Comparison of ENCODE assay signal across 16 cellular contexts in genomic region chr5:7565559-7565958, GRCh38.
A peak's percentile ranks its signal among the peaks of the same experiment; 100 is the strongest.
DNase-seq lines count a peak whose midpoint lies in the region; ATAC-seq and TF ChIP-seq lines count a peak whose summit lies in the region.
"Had no signal": no experiment of that assay in that cellular context is flagged by ENCODE, and none has a peak within 500 bp of the region (broad histone marks: within the 10 kb centered on the region; RNA-seq: fewer than 3 reads in every experiment).

No MANE protein-coding gene starts in this region.

- no peak for TF ChIP-seq CTCF in left ventricle myocardium inferior (IDR thresholded peaks at IDR 0.05; ENCODE audit: borderline replicate concordance)

- intact Hi-C loops in left ventricle myocardium inferior (cut with micrococcal nuclease), result no loop called here

- H3K4me1 ChIP-seq in left ventricle myocardium inferior, result no peaks in the 10 kb centered on the region
- H3K4me1 ChIP-seq: A549, BLaER1, HAP-1 had no signal

- H3K9me3 ChIP-seq in left ventricle myocardium inferior (replicated peaks), result no peaks in the 10 kb centered on the region
- H3K9me3 ChIP-seq: A549, BLaER1, HAP-1 had no signal

- H3K36me3 ChIP-seq in left ventricle myocardium inferior, result no peaks in the 10 kb centered on the region
- H3K36me3 ChIP-seq: BLaER1, HAP-1 had no signal

- H3K27me3 ChIP-seq in left ventricle myocardium inferior (ENCODE audit: low read depth), result no peaks in the 10 kb centered on the region
- H3K27me3 ChIP-seq: BLaER1 had no signal

- H3K4me3 ChIP-seq in left ventricle myocardium inferior, result no peak overlapping the region
- H3K4me3 ChIP-seq: A549, BLaER1, HAP-1 had no signal

- H3K27ac ChIP-seq in left ventricle myocardium inferior (replicated peaks), result no peak overlapping the region
- H3K27ac ChIP-seq: 22Rv1, A549, BLaER1, HL-60 had no signal

- DNase-seq in NCI-H1694 treated with DMSO at 0.1 percent for 48 hours (lab: John Stamatoyannopoulos, UW), result peak; percentile 12
- no peak for DNase-seq in NCI-H1694 (lab: John Stamatoyannopoulos, UW)
- DNase-seq in NCI-H524 treated with DMSO at 0.1 percent for 48 hours (lab: John Stamatoyannopoulos, UW), result peak; percentile 55
- peak; percentile 76 for DNase-seq in cerebellum (ENCODE audit: low spot score)
- DNase-seq in NCI-H1092 (lab: John Stamatoyannopoulos, UW), result no peak
- DNase-seq in left ventricle myocardium inferior, result no peak
- DNase-seq: CD4-positive, alpha-beta memory T cell; DMS53; DND-41; EL had no signal

- ATAC-seq in HG03469 (IDR thresholded peaks at IDR 0.05; ENCODE audit: unreplicated experiment), result no peak
- ATAC-seq: A549 had no signal

Comparison
In these comparisons a context has a peak if more than half of its experiments do, and no peak if none do; other contexts are left out.
1. DNase-seq: peak in NCI-H1694 treated with DMSO at 0.1 percent for 48 hours (single experiment), NCI-H524 treated with DMSO at 0.1 percent for 48 hours (single experiment) and cerebellum (single experiment); none in NCI-H1694 (single experiment), NCI-H1092 (single experiment) and left ventricle myocardium inferior (single experiment).